In genomic region chr12:112146123-112146522, GRCh38 we compare ENCODE assay signal across 24 cellular contexts. TPM values are rescaled to one million over a fixed set of nuclear protein-coding genes. Genes with fewer than 3 reads are reported as not detected.
A peak's percentile ranks its signal among the peaks of the same experiment; 100 is the strongest.
DNase-seq lines count a peak whose midpoint lies in the region; ATAC-seq and TF ChIP-seq lines count a peak whose summit lies in the region.
"Had no signal": no experiment of that assay in that cellular context is flagged by ENCODE, and none has a peak within 500 bp of the region (broad histone marks: within the 10 kb centered on the region; RNA-seq: fewer than 3 reads in every experiment).

No MANE protein-coding gene starts in this region.

- H3K36me3 ChIP-seq in PC-3 (ENCODE audit: low read depth, low read length), result peaks cover 49% of the 10 kb centered on the region

- no peaks in the 10 kb centered on the region for H3F3A ChIP-seq in PC-3 (ENCODE audit: low read length, unreplicated experiment)

- no peak for TF ChIP-seq CTCF in PC-3 (conservative IDR thresholded peaks at IDR 0.05; ENCODE audit: low read depth, low read length)

- intact Hi-C loops in PC-3 (cut with micrococcal nuclease), result no loop called here

- H3K4me1 ChIP-seq in PC-3 (ENCODE audit: insufficient read depth, low read length), result peaks cover 32% of the 10 kb centered on the region
- H3K4me1 ChIP-seq: HAP-1 had no signal

- no peaks in the 10 kb centered on the region for H3K9me3 Mint-ChIP-seq in activated naive CD8-positive, alpha-beta T cell treated with anti-CD3 and anti-CD28 coated beads, Interleukin-2, amount 50 U/mL, for 24 hours
- H3K9me3 Mint-ChIP-seq in activated naive CD8-positive, alpha-beta T cell treated with anti-CD3 and anti-CD28 coated beads for 36 hours, result no peaks in the 10 kb centered on the region
- H3K9me3 Mint-ChIP-seq in activated T-helper 17 cell treated with anti-CD3 and anti-CD28 coated beads, Interleukin-2, amount 50 U/mL, for 72 hours, result no peaks in the 10 kb centered on the region
- H3K9me3 Mint-ChIP-seq in naive thymus-derived CD8-positive, alpha-beta T cell, result no peaks in the 10 kb centered on the region

- H3K79me2 ChIP-seq in PC-3 (ENCODE audit: low read length), result no peaks in the 10 kb centered on the region

- no peaks in the 10 kb centered on the region for H3K27me3 ChIP-seq in PC-3 (ENCODE audit: low read length)
- H3K27me3 ChIP-seq: BLaER1 treated with 17β-estradiol and CSF1 and Interleukin-3, amounts not matched to agents 10 nM and 100 nM had no signal

- H3K9me2 ChIP-seq in PC-3 (replicated peaks; ENCODE audit: low read length), result no peaks in the 10 kb centered on the region

- H2AFZ ChIP-seq in PC-3 (ENCODE audit: low read length), result no peak overlapping the region

- no peak for ATAC-seq in activated naive CD8-positive, alpha-beta T cell treated with anti-CD3 and anti-CD28 coated beads, Interleukin-2, amount 50 U/mL, for 24 hours
- no peak for ATAC-seq in activated T-helper 17 cell treated with anti-CD3 and anti-CD28 coated beads, Interleukin-2, amount 50 U/mL, for 72 hours (replicated peaks)
- ATAC-seq in naive thymus-derived CD8-positive, alpha-beta T cell, result no peak
- ATAC-seq in PC-3, result no peak
- ATAC-seq: A549 had no signal

- H3K27ac Mint-ChIP-seq in activated naive CD8-positive, alpha-beta T cell treated with anti-CD3 and anti-CD28 coated beads, Interleukin-2, amount 50 U/mL, for 24 hours, result peak overlapping the region; percentile 26
- H3K27ac Mint-ChIP-seq in activated naive CD8-positive, alpha-beta T cell treated with anti-CD3 and anti-CD28 coated beads for 36 hours, result no peak overlapping the region
- H3K27ac Mint-ChIP-seq in activated T-helper 17 cell treated with anti-CD3 and anti-CD28 coated beads, Interleukin-2, amount 50 U/mL, for 72 hours, result peak overlapping the region; percentile 48
- peak overlapping the region in 7 of 10 donors; percentile 11 to 74 (median 58) for H3K27ac Mint-ChIP-seq in naive thymus-derived CD8-positive, alpha-beta T cell

- H3K27ac ChIP-seq in PC-3 (ENCODE audit: low read length), result no peak overlapping the region
- H3K27ac ChIP-seq: A549; BLaER1 treated with 17β-estradiol and CSF1 and Interleukin-3, amounts not matched to agents 10 nM and 100 nM; KMS-11 had no signal

- H3K4me3 ChIP-seq in PC-3 (ENCODE audit: low read length), result no peak overlapping the region
- H3K4me3 ChIP-seq: A549; BLaER1 treated with 17β-estradiol and CSF1 and Interleukin-3, amounts not matched to agents 10 nM and 100 nM; HAP-1 had no signal

- no peak overlapping the region for H3K4me2 ChIP-seq in PC-3 (ENCODE audit: low read length)
- H3K4me2 ChIP-seq: A549; BLaER1 treated with 17β-estradiol and CSF1 and Interleukin-3, amounts not matched to agents 10 nM and 100 nM; KMS-11 had no signal

- no peaks in the 10 kb centered on the region for H3K27me3 Mint-ChIP-seq in activated naive CD8-positive, alpha-beta T cell treated with anti-CD3 and anti-CD28 coated beads, Interleukin-2, amount 50 U/mL, for 24 hours
- no peaks in the 10 kb centered on the region for H3K27me3 Mint-ChIP-seq in activated naive CD8-positive, alpha-beta T cell treated with anti-CD3 and anti-CD28 coated beads for 36 hours
- no peaks in the 10 kb centered on the region for H3K27me3 Mint-ChIP-seq in activated T-helper 17 cell treated with anti-CD3 and anti-CD28 coated beads, Interleukin-2, amount 50 U/mL, for 72 hours
- H3K27me3 Mint-ChIP-seq in naive thymus-derived CD8-positive, alpha-beta T cell, result no peaks in the 10 kb centered on the region
- H3K27me3 Mint-ChIP-seq: CD4-positive, alpha-beta memory T cell had no signal

- peaks cover 6% of the 10 kb centered on the region for H3K4me1 Mint-ChIP-seq in activated naive CD8-positive, alpha-beta T cell treated with anti-CD3 and anti-CD28 coated beads, Interleukin-2, amount 50 U/mL, for 24 hours
- peaks cover 7% of the 10 kb centered on the region for H3K4me1 Mint-ChIP-seq in activated naive CD8-positive, alpha-beta T cell treated with anti-CD3 and anti-CD28 coated beads for 36 hours
- H3K4me1 Mint-ChIP-seq in activated T-helper 17 cell treated with anti-CD3 and anti-CD28 coated beads, Interleukin-2, amount 50 U/mL, for 72 hours, result no peaks in the 10 kb centered on the region
- peaks cover 3 to 13% (median 7%) of the 10 kb centered on the region in 4 donors for H3K4me1 Mint-ChIP-seq in naive thymus-derived CD8-positive, alpha-beta T cell

- CTCF ChIA-PET in PC-3 (lab: Charles Lee), result no interaction called here

- no peak for DNase-seq in activated naive CD8-positive, alpha-beta T cell treated with anti-CD3 and anti-CD28 coated beads, Interleukin-2, amount 50 U/mL, for 24 hours
- DNase-seq in activated naive CD8-positive, alpha-beta T cell treated with anti-CD3 and anti-CD28 coated beads for 36 hours, result no peak
- DNase-seq in naive thymus-derived CD8-positive, alpha-beta T cell, result no peak
- DNase-seq in ureter (ENCODE audit: low spot score), result peak; percentile 9
- no peak for DNase-seq in HPDE6-E6E7 (ENCODE audit: extremely low spot score)
- DNase-seq in activated effector memory CD4-positive, alpha-beta T cell treated with anti-CD3 and anti-CD28 coated beads, Interleukin-2, amount 50 U/mL, for 16 hours, result no peak
- no peak for DNase-seq in PC-3
- DNase-seq: AML-193; CD4-positive, alpha-beta memory T cell; GOT3; IMR-90; NCI-H1048; NCI-H1417; NCI-H1694; NCI-H2029 treated with DMSO at 0.1 percent for 48 hours; NCI-H2227 treated with DMSO at 0.1 percent for 48 hours; NCI-H526 treated with DMSO at 0.1 percent for 48 hours; SHP77 treated with DMSO at 0.1 percent for 48 hours had no signal

- POLR2A ChIA-PET in naive thymus-derived CD8-positive, alpha-beta T cell (lab: Charles Lee), result interaction anchor here (0.7 to 0.9 kb wide), 3 partner anchors 13 to 94 kb away, joined by 3 to 5 read pairs (median 5); no protein-coding TSS in a partner anchor
- POLR2A ChIA-PET in PC-3 (lab: Charles Lee; ENCODE audit: unreplicated experiment), result no interaction called here

- BruUV-seq in PC-3 (replicated peaks; lab: Mats Ljungman, UMichigan), result no TSS peak

- no peaks in the 10 kb centered on the region for H4K20me1 ChIP-seq in PC-3 (ENCODE audit: low read length)

- peaks cover 48% of the 10 kb centered on the region for H3K36me3 Mint-ChIP-seq in activated naive CD8-positive, alpha-beta T cell treated with anti-CD3 and anti-CD28 coated beads, Interleukin-2, amount 50 U/mL, for 24 hours (ENCODE audit: low read depth)
- H3K36me3 Mint-ChIP-seq in activated naive CD8-positive, alpha-beta T cell treated with anti-CD3 and anti-CD28 coated beads for 36 hours, result peaks cover 31% of the 10 kb centered on the region
- peaks cover 98% of the 10 kb centered on the region for H3K36me3 Mint-ChIP-seq in activated T-helper 17 cell treated with anti-CD3 and anti-CD28 coated beads, Interleukin-2, amount 50 U/mL, for 72 hours (ENCODE audit: low read depth)
- peaks cover 0 to 92% (median 27%) of the 10 kb centered on the region in 3 donors for H3K36me3 Mint-ChIP-seq in naive thymus-derived CD8-positive, alpha-beta T cell

- no peaks in the 10 kb centered on the region for H3K9me3 ChIP-seq in PC-3 (ENCODE audit: low read length)
- H3K9me3 ChIP-seq: A549; BLaER1 treated with 17β-estradiol and CSF1 and Interleukin-3, amounts not matched to agents 10 nM and 100 nM; Caco-2; HAP-1 had no signal

- H3K9ac ChIP-seq in PC-3 (ENCODE audit: low read length), result no peak overlapping the region
- H3K9ac ChIP-seq: BLaER1 treated with 17β-estradiol and CSF1 and Interleukin-3, amounts not matched to agents 10 nM and 100 nM; KMS-11 had no signal

- H3K4me3 Mint-ChIP-seq in activated naive CD8-positive, alpha-beta T cell treated with anti-CD3 and anti-CD28 coated beads, Interleukin-2, amount 50 U/mL, for 24 hours, result no peak overlapping the region
- H3K4me3 Mint-ChIP-seq in activated naive CD8-positive, alpha-beta T cell treated with anti-CD3 and anti-CD28 coated beads for 36 hours, result no peak overlapping the region
- no peak overlapping the region for H3K4me3 Mint-ChIP-seq in activated T-helper 17 cell treated with anti-CD3 and anti-CD28 coated beads, Interleukin-2, amount 50 U/mL, for 72 hours
- H3K4me3 Mint-ChIP-seq in naive thymus-derived CD8-positive, alpha-beta T cell, result no peak overlapping the region
- H3K4me3 Mint-ChIP-seq: CD4-positive, alpha-beta memory T cell had no signal

RNA-seq across cellular contexts. Expression of gene TRAFD1, which starts 20.8 kb away (rescaled TPM):
- 10 to 100 TPM; 49.6 to 49.8 TPM for total RNA-seq in activated naive CD8-positive, alpha-beta T cell treated with anti-CD3 and anti-CD28 coated beads for 36 hours
- 10 to 100 TPM; 29.7 to 50.0 TPM for total RNA-seq in activated T-helper 17 cell treated with anti-CD3 and anti-CD28 coated beads, Interleukin-2, amount 50 U/mL, for 72 hours
- total RNA-seq in naive thymus-derived CD8-positive, alpha-beta T cell, result 10 to 100 TPM; 36.1 to 38.4 TPM
- polyA plus RNA-seq in naive thymus-derived CD8-positive, alpha-beta T cell, result 10 to 100 TPM; 32.5 to 57.6 (median 55.9) TPM
- total RNA-seq in ureter, result 37.0 TPM
- total RNA-seq in PC-3 (2014; rRNA removed), result 33.9 and 34.1 TPM in 2 replicates

RNA-seq across cellular contexts. Expression of gene NAA25, which starts 37.5 kb away (rescaled TPM):
- 10 to 100 TPM; 51.3 to 54.9 TPM for total RNA-seq in activated naive CD8-positive, alpha-beta T cell treated with anti-CD3 and anti-CD28 coated beads for 36 hours
- total RNA-seq in activated T-helper 17 cell treated with anti-CD3 and anti-CD28 coated beads, Interleukin-2, amount 50 U/mL, for 72 hours, result 10 to 100 TPM; 37.0 to 45.7 TPM
- 10 to 100 TPM; 37.3 to 44.0 TPM for total RNA-seq in naive thymus-derived CD8-positive, alpha-beta T cell
- polyA plus RNA-seq in naive thymus-derived CD8-positive, alpha-beta T cell, result 10 to 100 TPM in 1 of 3 donors, 1 to 10 TPM in 2; 8.7 to 17.3 (median 8.9) TPM
- total RNA-seq in ureter (60.0 TPM), PC-3 (2014; rRNA removed) (33.3 and 36.6 TPM in 2 replicates)
